ENCODE assay signal across 24 cellular contexts in the genomic region with DNA sequence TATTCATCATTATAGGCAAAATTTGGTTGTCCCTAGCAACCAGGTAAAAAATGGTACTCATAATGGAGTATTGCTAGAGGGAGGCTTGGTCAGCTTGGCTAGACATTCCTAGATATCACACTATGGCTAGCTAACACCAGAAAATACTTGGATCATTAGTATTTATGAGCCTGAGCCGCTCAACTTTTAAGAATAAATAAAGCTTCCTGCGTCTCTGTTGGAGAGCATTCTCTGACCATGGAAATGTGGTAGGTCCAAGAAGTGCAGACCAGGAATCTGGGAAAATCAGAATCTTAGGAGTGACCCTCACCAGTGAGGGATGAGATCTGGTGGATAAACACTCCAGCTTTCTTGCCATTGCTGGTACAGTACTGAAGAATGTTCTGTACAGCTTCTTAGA.
A peak's percentile ranks its signal among the peaks of the same experiment; 100 is the strongest.
DNase-seq lines count a peak whose midpoint lies in the region; ATAC-seq and TF ChIP-seq lines count a peak whose summit lies in the region.
"Had no signal": no experiment of that assay in that cellular context is flagged by ENCODE, and none has a peak within 500 bp of the region (broad histone marks: within the 10 kb centered on the region; RNA-seq: fewer than 3 reads in every experiment).

No MANE protein-coding gene starts in this region.

- peaks cover 43% of the 10 kb centered on the region for H3F3A ChIP-seq in PC-9 (ENCODE audit: insufficient read depth, low read depth)

- H3K9me3 ChIP-seq in BLaER1 treated with 17β-estradiol and CSF1 and Interleukin-3, amounts not matched to agents 10 nM and 100 nM (replicated peaks in 1 of 11), result peaks cover 0 to 4% (median 0%) of the 10 kb centered on the region in 11 experiments; a peak in 4 of 22 replicates
- H3K9me3 ChIP-seq in PC-9 (ENCODE audit: insufficient read depth, low read depth), result peaks cover 17% of the 10 kb centered on the region; the same call in 1 of the 2 replicates
- H3K9me3 ChIP-seq: BE2C, SK-N-SH had no signal

- no peak for ATAC-seq in HG02763 (IDR thresholded peaks at IDR 0.05; ENCODE audit: unreplicated experiment)
- ATAC-seq: CD8-positive, alpha-beta T cell; HCT116; Right ventricle myocardium inferior had no signal

- DNase-seq in PC-9 (no peak), mesendoderm (no peak), type B pancreatic cell (ENCODE audit: extremely low spot score, unreplicated experiment) (no peak), COLO668 (lab: John Stamatoyannopoulos, UW; ENCODE audit: unreplicated experiment) (no peak), NCI-H2227 (lab: John Stamatoyannopoulos, UW; ENCODE audit: unreplicated experiment) (no peak)
- DNase-seq: BE2C; CD8-positive, alpha-beta T cell; DMS53; GDM1; GOT3; Karpas-422; MG63; NCI-H1417; NCI-H1694 treated with DMSO at 0.1 percent for 48 hours; NCI-H2081 treated with DMSO at 0.1 percent for 48 hours; NCI-H2171 treated with DMSO at 0.1 percent for 48 hours; NCI-H446; NCI-H526; SK-N-SH had no signal

- peak overlapping the region in 2 of 10 experiments; percentile 5 to 9; a peak in 1 of 20 replicates for H3K4me3 ChIP-seq in BLaER1 treated with 17β-estradiol and CSF1 and Interleukin-3, amounts not matched to agents 10 nM and 100 nM
- H3K4me3 ChIP-seq in PC-9 (no peak overlapping the region; the same call in 1 of the 2 replicates), mesendoderm (ENCODE audit: low read length) (no peak overlapping the region)
- H3K4me3 ChIP-seq: MG63 had no signal

- no peak overlapping the region for H3K4me3 Mint-ChIP-seq in type B pancreatic cell
- H3K4me3 Mint-ChIP-seq: CD8-positive, alpha-beta T cell; IgD-negative memory B cell had no signal

- H3K27me3 ChIP-seq in BLaER1 treated with 17β-estradiol and CSF1 and Interleukin-3, amounts not matched to agents 10 nM and 100 nM, result no peaks in the 10 kb centered on the region
- no peaks in the 10 kb centered on the region for H3K27me3 ChIP-seq in PC-9 (ENCODE audit: insufficient read depth, low read depth)
- H3K27me3 ChIP-seq in mesendoderm (ENCODE audit: insufficient read depth, low read length, poor library complexity), result no peaks in the 10 kb centered on the region
- H3K27me3 ChIP-seq: BE2C, MG63 had no signal

- TF ChIP-seq CTCF in PC-9 (conservative IDR thresholded peaks at IDR 0.05), result no peak
- TF ChIP-seq CTCF in type B pancreatic cell (conservative IDR thresholded peaks at IDR 0.05), result no peak

- H3K79me2 ChIP-seq in PC-9 (ENCODE audit: low read depth), result no peaks in the 10 kb centered on the region
- no peaks in the 10 kb centered on the region for H3K79me2 ChIP-seq in mesendoderm (ENCODE audit: control insufficient read depth, insufficient read depth, low read length)

- peak overlapping the region in 6 of 11 experiments; percentile 2 to 79 (median 39); a peak in 7 of 22 replicates for H3K9ac ChIP-seq in BLaER1 treated with 17β-estradiol and CSF1 and Interleukin-3, amounts not matched to agents 10 nM and 100 nM
- no peak overlapping the region for H3K9ac ChIP-seq in mesendoderm (ENCODE audit: low read length)
- H3K9ac ChIP-seq: SK-N-SH had no signal

- H4K20me1 ChIP-seq in BLaER1 treated with 17β-estradiol and CSF1 and Interleukin-3, amounts not matched to agents 10 nM and 100 nM, result no peaks in the 10 kb centered on the region
- H4K20me1 ChIP-seq in PC-9 (ENCODE audit: insufficient read depth), result no peaks in the 10 kb centered on the region

- peak overlapping the region; percentile 81 to 97 (median 89); a peak in 21 of 22 replicates for H3K27ac ChIP-seq in BLaER1 treated with 17β-estradiol and CSF1 and Interleukin-3, amounts not matched to agents 10 nM and 100 nM
- H3K27ac ChIP-seq in PC-9 (peak overlapping the region; percentile 97), mesendoderm (ENCODE audit: low read depth, low read length) (no peak overlapping the region)

- H3K9me3 Mint-ChIP-seq in type B pancreatic cell, result no peaks in the 10 kb centered on the region
- H3K9me3 Mint-ChIP-seq: CD8-positive, alpha-beta T cell; IgD-negative memory B cell had no signal

- H3K18ac ChIP-seq in mesendoderm (ENCODE audit: low read length), result peak overlapping the region; percentile 31

- no peak overlapping the region for H2BK120ac ChIP-seq in mesendoderm (ENCODE audit: low read depth, low read length)

- no peaks in the 10 kb centered on the region for H3K79me1 ChIP-seq in mesendoderm (ENCODE audit: low read length)

- no peaks in the 10 kb centered on the region for H3K36me3 ChIP-seq in BLaER1 treated with 17β-estradiol and CSF1 and Interleukin-3, amounts not matched to agents 10 nM and 100 nM
- H3K36me3 ChIP-seq in PC-9 (ENCODE audit: low read depth) (no peaks in the 10 kb centered on the region), mesendoderm (ENCODE audit: control insufficient read depth, insufficient read depth, low read length) (no peaks in the 10 kb centered on the region)
- H3K36me3 ChIP-seq: BE2C, MG63 had no signal

- peak overlapping the region; percentile 54 to 88 (median 71) for H3K4me2 ChIP-seq in BLaER1 treated with 17β-estradiol and CSF1 and Interleukin-3, amounts not matched to agents 10 nM and 100 nM
- peak overlapping the region; percentile 49 for H3K4me2 ChIP-seq in PC-9
- no peak overlapping the region for H3K4me2 ChIP-seq in mesendoderm (ENCODE audit: low read length)
- H3K4me2 ChIP-seq: SK-N-SH had no signal

- no peaks in the 10 kb centered on the region for H3K36me3 Mint-ChIP-seq in type B pancreatic cell
- H3K36me3 Mint-ChIP-seq: CD8-positive, alpha-beta T cell; IgD-negative memory B cell had no signal

- H4K8ac ChIP-seq in mesendoderm (ENCODE audit: low read depth, low read length), result no peak overlapping the region

- H3K23ac ChIP-seq in mesendoderm (ENCODE audit: low read length), result no peak overlapping the region

- H3K4me1 Mint-ChIP-seq in type B pancreatic cell (ENCODE audit: unreplicated experiment), result peaks cover 15% of the 10 kb centered on the region

- H3K56ac ChIP-seq in mesendoderm (ENCODE audit: low read length), result no peak overlapping the region

- CTCF ChIA-PET in PC-9 (lab: Charles Lee), result interaction anchor here (0.7 kb wide), 1 partner anchor 315 kb away, joined by 3 read pairs; no protein-coding TSS in a partner anchor

- POLR2A ChIA-PET in PC-9 (lab: Charles Lee; ENCODE audit: unreplicated experiment), result interaction anchor here (0.6 kb wide), 1 partner anchor 123 kb away, joined by 3 read pairs; no protein-coding TSS in a partner anchor

- H4K5ac ChIP-seq in mesendoderm (ENCODE audit: low read length), result no peak overlapping the region

- H3K4me1 ChIP-seq in BLaER1 treated with 17β-estradiol and CSF1 and Interleukin-3, amounts not matched to agents 10 nM and 100 nM, result peaks cover 43 to 97% (median 76%) of the 10 kb centered on the region in 10 experiments
- H3K4me1 ChIP-seq in PC-9 (replicated peaks; ENCODE audit: insufficient read depth) (peaks cover 71% of the 10 kb centered on the region), mesendoderm (ENCODE audit: control insufficient read depth, low read depth, low read length) (no peaks in the 10 kb centered on the region)
- H3K4me1 ChIP-seq: BE2C had no signal

- intact Hi-C loops in PC-9 (cut with micrococcal nuclease; ENCODE audit: unreplicated experiment), result loop anchor here (2.0 to 10.0 kb wide), 4 partner anchors 55 to 485 kb away; no protein-coding TSS in a partner anchor

- no peak overlapping the region for H2BK5ac ChIP-seq in mesendoderm (ENCODE audit: low read length)

- no peak overlapping the region for H2BK15ac ChIP-seq in mesendoderm (replicated peaks; ENCODE audit: low read depth)

- WGBS in mesendoderm (ENCODE audit: extremely low coverage, insufficient coverage, low lambda C conversion rate), result no CpG with 5 or more reads among the region's 2 CpGs

- H3K4ac ChIP-seq in mesendoderm (ENCODE audit: low read depth, low read length), result no peak overlapping the region

- no peak overlapping the region for H2AK5ac ChIP-seq in mesendoderm (ENCODE audit: low read length)

- H3K27ac Mint-ChIP-seq in type B pancreatic cell, result peak overlapping the region; percentile 82
- H3K27ac Mint-ChIP-seq: CD8-positive, alpha-beta T cell; IgD-negative memory B cell had no signal

- no TSS peak for BruUV-seq in PC-9 (replicated peaks; lab: Mats Ljungman, UMichigan)

- H3K9me2 ChIP-seq in PC-9 (ENCODE audit: insufficient read depth), result no peaks in the 10 kb centered on the region
- H3K9me2 ChIP-seq: SK-N-SH had no signal

- H3K27me3 Mint-ChIP-seq in type B pancreatic cell, result no peaks in the 10 kb centered on the region
- H3K27me3 Mint-ChIP-seq: IgD-negative memory B cell had no signal

- no peak overlapping the region for H2AFZ ChIP-seq in PC-9
